8 cellular contexts compared by ENCODE assay signal in genomic region chr5:102295534-102296228, GRCh38. TPM values are rescaled to one million over a fixed set of nuclear protein-coding genes. Genes with fewer than 3 reads are reported as not detected.
DNase-seq lines count a peak whose midpoint lies in the region; ATAC-seq and TF ChIP-seq lines count a peak whose summit lies in the region.

No MANE protein-coding gene starts in this region.

- H3K27ac ChIP-seq in RWPE2 (ENCODE audit: poor library complexity, severe bottlenecking) (no peak overlapping the region), rectal smooth muscle tissue (ENCODE audit: low read depth, low read length) (no peak overlapping the region)

- peak overlapping the region; percentile 11 for H3K4me3 ChIP-seq in RWPE2 (ENCODE audit: severe bottlenecking)
- peak overlapping the region; percentile 72 for H3K4me3 ChIP-seq in rectal smooth muscle tissue (ENCODE audit: low read length)
- H3K4me3 ChIP-seq in foreskin fibroblast (ENCODE audit: low read depth in 1 of 2, low read length in 2 of 2) = peak overlapping the region in 1 of 2 donors; percentile 10

- CTCF ChIA-PET in HEK293T (lab: Yijun Ruan, JAX) = interaction anchor here (0.7 to 1.7 kb wide), 9 partner anchors 9 to 937 kb away, joined by 3 to 10 read pairs (median 4); no protein-coding TSS in a partner anchor

- H3K9ac ChIP-seq in rectal smooth muscle tissue (ENCODE audit: low read length) = no peak overlapping the region

- POLR2A ChIA-PET in HEK293T (lab: Yijun Ruan, JAX) = interaction anchor here (0.9 to 1.2 kb wide), 3 partner anchors 21 to 825 kb away, joined by 3 to 4 read pairs (median 3); partner anchors contain the start of genes GIN1 and PPIP5K2

- ATAC-seq in GM18511 (IDR thresholded peaks at IDR 0.05; ENCODE audit: unreplicated experiment) = peak; percentile 18
- ATAC-seq in RWPE2 (ENCODE audit: low read depth) = 0 out of 3 replicates have a peak, but pooled peaks have one; percentile 19

- no peaks in the 10 kb centered on the region for H3K9me3 ChIP-seq in RWPE2 (ENCODE audit: severe bottlenecking)

- TF ChIP-seq CTCF in RWPE2 (IDR thresholded peaks at IDR 0.05; ENCODE audit: poor library complexity, severe bottlenecking) (no peak), foreskin fibroblast (IDR thresholded peaks at IDR 0.05; ENCODE audit: low read depth, low read length) (no peak)

- H3K4me1 ChIP-seq in RWPE2 (ENCODE audit: insufficient read depth, poor library complexity, severe bottlenecking) (no peaks in the 10 kb centered on the region), rectal smooth muscle tissue (ENCODE audit: control insufficient read depth, insufficient read depth, low read length) (peaks cover 2% of the 10 kb centered on the region)

- DNase-seq in HEK293T (ENCODE audit: extremely low spot score) = peak; percentile 8
- DNase-seq in RWPE2 (ENCODE audit: low spot score) = no peak
- peak; percentile 4 for DNase-seq in germinal center (ENCODE audit: low spot score)
- no peak for DNase-seq in 8988T
- DNase-seq in G401 (ENCODE audit: low spot score) = no peak
- DNase-seq in foreskin fibroblast = no peak

- H3K27me3 ChIP-seq in RWPE2 (ENCODE audit: insufficient read depth, poor library complexity, severe bottlenecking) (peaks cover 15% of the 10 kb centered on the region), rectal smooth muscle tissue (ENCODE audit: control insufficient read depth, insufficient read depth, low read length) (no peaks in the 10 kb centered on the region)

- in situ Hi-C loops in G401 (cut with HindIII; ENCODE audit: low sequenced_read_pairs) = no loop called here

- no peaks in the 10 kb centered on the region for H3K36me3 ChIP-seq in RWPE2 (ENCODE audit: low read depth)
- H3K36me3 ChIP-seq in rectal smooth muscle tissue (ENCODE audit: control insufficient read depth, insufficient read depth, low read length) = no peaks in the 10 kb centered on the region

TF ChIP-seq in HEK293T, 16 proteins besides CTCF, POLR2A, EP300 and RAD21:
- TF ChIP-seq NFRKB (IDR thresholded peaks at IDR 0.05) (no peak), FOXA1 (IDR thresholded peaks at IDR 0.05) (no peak), ZNF384 (IDR thresholded peaks at IDR 0.05) (no peak)

RNA-seq across cellular contexts. Expression of gene SLCO4C1, which starts 0.4 kb away (rescaled TPM):
- not detected in 2 replicates for total RNA-seq in G401 (2014; rRNA removed; shearing (Covaris generic))

Comparison
In these comparisons a context has a peak if more than half of its experiments do, and no peak if none do; other contexts are left out.
1. DNase-seq: peak in HEK293T (single experiment) and germinal center (single experiment); none in RWPE2 (single experiment), 8988T (single experiment), G401 (single experiment) and foreskin fibroblast (0 of 2).